Comparison of ENCODE assay signal across 28 cellular contexts in genomic region chr1:7111855-7112254, GRCh38.
"Had no signal": no experiment of that assay in that cellular context is flagged by ENCODE, and none has a peak within 500 bp of the region (broad histone marks: within the 10 kb centered on the region; RNA-seq: fewer than 3 reads in every experiment).

No MANE protein-coding gene starts in this region.

- H3K4me1 Mint-ChIP-seq: activated B cell treated with CpG ODN at 0.5 μM for 24 hours; activated CD4-positive, alpha-beta memory T cell treated with anti-CD3 and anti-CD28 coated beads, Interleukin-2, amount 10 ng/mL, durations not matched to agents 7 days and 5 days; activated CD8-positive, alpha-beta memory T cell treated with anti-CD3 and anti-CD28 coated beads, Interleukin-2, amount 10 ng/mL, durations not matched to agents 7 days and 5 days; activated naive CD4-positive, alpha-beta T cell treated with anti-CD3 and anti-CD28 coated beads, Interleukin-2, amount 50 U/mL, for 24 hours; activated naive CD8-positive, alpha-beta T cell treated with anti-CD3 and anti-CD28 coated beads, Interleukin-2, amount 10 ng/mL, durations not matched to agents 7 days and 5 days had no signal

- H3K27me3 ChIP-seq: ascending aorta, Peyer's patch had no signal

- H3K36me3 ChIP-seq: ascending aorta, Peyer's patch had no signal

- H3K27ac ChIP-seq: ascending aorta, coronary artery, Peyer's patch, SK-N-MC had no signal

- H3K4me3 ChIP-seq: ascending aorta, coronary artery, Peyer's patch, SK-N-MC had no signal

- H3K27ac Mint-ChIP-seq: activated B cell treated with CpG ODN at 0.5 μM for 24 hours; activated CD4-positive, alpha-beta memory T cell treated with anti-CD3 and anti-CD28 coated beads, Interleukin-2, amount 10 ng/mL, durations not matched to agents 7 days and 5 days; activated CD8-positive, alpha-beta memory T cell treated with anti-CD3 and anti-CD28 coated beads, Interleukin-2, amount 10 ng/mL, durations not matched to agents 7 days and 5 days; activated naive CD4-positive, alpha-beta T cell treated with anti-CD3 and anti-CD28 coated beads, Interleukin-2, amount 50 U/mL, for 24 hours; activated naive CD8-positive, alpha-beta T cell treated with anti-CD3 and anti-CD28 coated beads, Interleukin-2, amount 10 ng/mL, durations not matched to agents 7 days and 5 days had no signal

- H3K27me3 Mint-ChIP-seq: activated CD4-positive, alpha-beta memory T cell treated with anti-CD3 and anti-CD28 coated beads, Interleukin-2, amount 10 ng/mL, durations not matched to agents 7 days and 5 days; activated CD8-positive, alpha-beta memory T cell treated with anti-CD3 and anti-CD28 coated beads, Interleukin-2, amount 10 ng/mL, durations not matched to agents 7 days and 5 days; activated naive CD8-positive, alpha-beta T cell treated with anti-CD3 and anti-CD28 coated beads, Interleukin-2, amount 10 ng/mL, durations not matched to agents 7 days and 5 days had no signal

- ATAC-seq: activated CD8-positive, alpha-beta memory T cell treated with anti-CD3 and anti-CD28 coated beads, Interleukin-2, amount 10 ng/mL, durations not matched to agents 7 days and 5 days; PC-3 had no signal

- H3K36me3 Mint-ChIP-seq: activated CD8-positive, alpha-beta memory T cell treated with anti-CD3 and anti-CD28 coated beads, Interleukin-2, amount 10 ng/mL, durations not matched to agents 7 days and 5 days; activated naive CD4-positive, alpha-beta T cell treated with anti-CD3 and anti-CD28 coated beads, Interleukin-2, amount 50 U/mL, for 24 hours; activated naive CD8-positive, alpha-beta T cell treated with anti-CD3 and anti-CD28 coated beads, Interleukin-2, amount 10 ng/mL, durations not matched to agents 7 days and 5 days had no signal

- H3K9me3 ChIP-seq: ascending aorta had no signal

- DNase-seq: activated B cell treated with CpG ODN at 0.5 μM for 24 hours; activated CD4-positive, alpha-beta memory T cell treated with anti-CD3 and anti-CD28 coated beads, Interleukin-2, amount 10 ng/mL, durations not matched to agents 7 days and 5 days; activated CD4-positive, alpha-beta T cell treated with anti-CD3 and anti-CD28 coated beads for 48 hours; activated CD4-positive, CD25-positive, alpha-beta regulatory T cell treated with anti-CD3 and anti-CD28 coated beads, Interleukin-2, amount 50 U/mL, for 72 hours; activated CD8-positive, alpha-beta memory T cell treated with anti-CD3 and anti-CD28 coated beads for 24 hours; activated CD8-positive, alpha-beta memory T cell treated with anti-CD3 and anti-CD28 coated beads, Interleukin-2, amount 10 ng/mL, durations not matched to agents 7 days and 5 days; activated CD8-positive, alpha-beta memory T cell treated with anti-CD3 and anti-CD28 coated beads, Interleukin-2, amount 50 U/mL, for 48 hours; activated effector memory CD4-positive, alpha-beta T cell treated with Interleukin-2 at 50 U/mL for 16 hours; activated naive CD8-positive, alpha-beta T cell treated with anti-CD3 and anti-CD28 coated beads, Interleukin-2, amount 10 ng/mL, durations not matched to agents 7 days and 5 days; activated T-cell treated with anti-CD3 and anti-CD28 coated beads, Interleukin-2, amount 50 U/mL, for 48 hours; amygdala; Kasumi-1; KBM-7; NCI-H1105; NCI-H1417 treated with DMSO at 0.1 percent for 48 hours; NCI-H2029; NCI-H2107; NCI-H226; NCI-H446 treated with DMSO at 0.1 percent for 48 hours; NCI-H524; PC-3; Peyer's patch; Right ventricle myocardium superior; T1000 had no signal

- H3K4me3 Mint-ChIP-seq: activated B cell treated with CpG ODN at 0.5 μM for 24 hours; activated CD4-positive, alpha-beta memory T cell treated with anti-CD3 and anti-CD28 coated beads, Interleukin-2, amount 10 ng/mL, durations not matched to agents 7 days and 5 days; activated CD8-positive, alpha-beta memory T cell treated with anti-CD3 and anti-CD28 coated beads, Interleukin-2, amount 10 ng/mL, durations not matched to agents 7 days and 5 days; activated naive CD4-positive, alpha-beta T cell treated with anti-CD3 and anti-CD28 coated beads, Interleukin-2, amount 50 U/mL, for 24 hours; activated naive CD8-positive, alpha-beta T cell treated with anti-CD3 and anti-CD28 coated beads, Interleukin-2, amount 10 ng/mL, durations not matched to agents 7 days and 5 days had no signal

- H3K4me1 ChIP-seq: ascending aorta, Peyer's patch had no signal
